ENCODE assay signal across 16 cellular contexts in genomic region chr2:229728360-229728759, GRCh38. TPM values are rescaled to one million over a fixed set of nuclear protein-coding genes. Genes with fewer than 3 reads are reported as not detected.
"Had no signal": no experiment of that assay in that cellular context is flagged by ENCODE, and none has a peak within 500 bp of the region (broad histone marks: within the 10 kb centered on the region; RNA-seq: fewer than 3 reads in every experiment).

No MANE protein-coding gene starts in this region.

- H3K4me3 ChIP-seq: right lobe of liver, thoracic aorta, upper lobe of right lung had no signal

- H3K27me3 ChIP-seq: right lobe of liver, upper lobe of right lung had no signal

- H3K9me3 ChIP-seq: right lobe of liver, thoracic aorta, upper lobe of right lung had no signal

- H3K36me3 ChIP-seq: right lobe of liver, thoracic aorta, upper lobe of right lung had no signal

- DNase-seq: activated B cell treated with CpG ODN at 0.5 μM for 24 hours; activated CD4-positive, alpha-beta T cell treated with anti-CD3 and anti-CD28 coated beads, Interleukin-2, amount 10 ng/mL, durations not matched to agents 24 days and 14 days; activated CD8-positive, alpha-beta memory T cell treated with anti-CD3 and anti-CD28 coated beads, Interleukin-2, amount 50 U/mL, for 48 hours; activated gamma-delta T cell; activated T-cell treated with anti-CD3 and anti-CD28 coated beads, Interleukin-2, amount 50 U/mL, for 72 hours; cerebellar nuclear complex; effector CD8-positive, alpha-beta T cell; right lobe of liver; stimulated activated CD4-positive, alpha-beta T cell treated with anti-CD3 and anti-CD28 coated beads, Interleukin-2, amount 100 ng/mL, for 24 hours; T-helper 2 cell; upper lobe of right lung had no signal

- ATAC-seq: activated naive CD4-positive, alpha-beta T cell treated with anti-CD3 and anti-CD28 coated beads, Interleukin-2, amount 50 U/mL, for 72 hours; activated T-cell treated with anti-CD3 and anti-CD28 coated beads, Interleukin-2, amount 50 U/mL, for 72 hours; left lobe of liver; right lobe of liver; stimulated activated effector memory CD8-positive, alpha-beta T cell treated with anti-CD3 and anti-CD28 coated beads, Interleukin-12 subunit alpha, Interleukin-12 subunit beta, amount 100 ng/mL, for 72 hours; upper lobe of right lung had no signal

RNA-seq across cellular contexts. Expression of gene DNER, which starts 14.0 kb away (rescaled TPM):
- total RNA-seq: activated B cell treated with CpG ODN at 0.5 μM for 24 hours; activated CD4-positive, alpha-beta T cell treated with anti-CD3 and anti-CD28 coated beads, Interleukin-2, amount 10 ng/mL, durations not matched to agents 24 days and 14 days; activated naive CD4-positive, alpha-beta T cell treated with anti-CD3 and anti-CD28 coated beads, Interleukin-2, amount 50 U/mL, for 72 hours; activated T-cell treated with anti-CD3 and anti-CD28 coated beads, Interleukin-2, amount 50 U/mL, for 72 hours; endothelial cell of umbilical vein had no signal
